34 cellular contexts compared by ENCODE assay signal in the genomic region with DNA sequence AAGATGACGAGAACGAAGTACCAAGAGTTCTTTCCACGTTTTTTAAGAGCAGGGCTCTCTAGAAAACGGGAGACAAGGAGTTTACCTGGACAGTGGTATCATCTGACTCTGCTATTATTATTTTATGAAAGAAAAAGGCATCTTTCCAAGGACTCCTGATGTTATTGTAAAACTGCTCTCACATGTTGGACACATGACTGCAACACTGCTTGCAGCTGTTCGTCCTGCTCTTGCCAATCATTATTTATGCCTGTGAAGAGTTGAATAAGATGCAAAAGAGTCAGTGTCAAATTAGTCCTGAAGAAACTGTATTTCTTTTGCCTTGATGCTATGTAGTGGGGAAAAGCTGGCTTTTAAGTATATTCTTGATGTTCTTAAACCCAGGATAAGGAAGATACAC.
"Had no signal": no experiment of that assay in that cellular context is flagged by ENCODE, and none has a peak within 500 bp of the region (broad histone marks: within the 10 kb centered on the region; RNA-seq: fewer than 3 reads in every experiment).

No MANE protein-coding gene starts in this region.

- H3K27ac ChIP-seq: ascending aorta, brain microvascular endothelial cell, breast epithelium, VCaP had no signal

- H3K36me3 Mint-ChIP-seq: activated naive CD4-positive, alpha-beta T cell treated with anti-CD3 and anti-CD28 coated beads, Interleukin-2, amount 50 U/mL, for 24 hours; activated naive CD8-positive, alpha-beta T cell had no signal

- H3K27ac Mint-ChIP-seq: activated B cell treated with CpG ODN at 0.5 μM for 24 hours; activated CD4-positive, alpha-beta memory T cell treated with anti-CD3 and anti-CD28 coated beads, Interleukin-2, amount 10 ng/mL, durations not matched to agents 7 days and 5 days; activated CD4-positive, alpha-beta T cell treated with anti-CD3 and anti-CD28 coated beads, Interleukin-2, amount 10 ng/mL, durations not matched to agents 24 days and 14 days; activated CD8-positive, alpha-beta memory T cell treated with anti-CD3 and anti-CD28 coated beads, Interleukin-2, amount 10 ng/mL, durations not matched to agents 7 days and 5 days; activated CD8-positive, alpha-beta T cell treated with anti-CD3 and anti-CD28 coated beads, Interleukin-2, amount 10 ng/mL, durations not matched to agents 7 days and 5 days; activated naive CD4-positive, alpha-beta T cell treated with anti-CD3 and anti-CD28 coated beads, Interleukin-2, amount 10 ng/mL, durations not matched to agents 7 days and 5 days; activated naive CD4-positive, alpha-beta T cell treated with anti-CD3 and anti-CD28 coated beads, Interleukin-2, amount 50 U/mL, for 24 hours; activated naive CD8-positive, alpha-beta T cell; activated naive CD8-positive, alpha-beta T cell treated with anti-CD3 and anti-CD28 coated beads, Interleukin-2, amount 10 ng/mL, durations not matched to agents 7 days and 5 days; activated naive CD8-positive, alpha-beta T cell treated with anti-CD3 and anti-CD28 coated beads, Interleukin-2, amount 50 U/mL, for 24 hours; activated T-cell treated with anti-CD3 and anti-CD28 coated beads, Interleukin-2, amount 50 U/mL, for 24 hours; activated T-helper 2 cell treated with anti-CD3 and anti-CD28 coated beads, Interferon-gamma antibody, Interleukin-2, Interleukin-4, amounts not matched to agents 10 μg/mL and 5 μg/mL and 100 μg/mL, durations not matched to agents 14 hours and 24 hours and 36 hours; T-helper 1 cell treated with Interleukin-12 subunit alpha and Interleukin-12 subunit beta and Interleukin-4 antibody, amounts not matched to agents 30 μg/mL and 1 μg/mL, for 36 hours; T-helper 2 cell treated with Interferon-gamma antibody and Interleukin-4, amounts not matched to agents 5 μg/mL and 100 μg/mL, for 36 hours had no signal

- H3K36me3 ChIP-seq: ascending aorta, brain microvascular endothelial cell, breast epithelium had no signal

- H3K9me3 Mint-ChIP-seq: activated B cell treated with CpG ODN at 0.5 μM for 24 hours; activated CD4-positive, alpha-beta T cell treated with anti-CD3 and anti-CD28 coated beads, Interleukin-2, amount 10 ng/mL, durations not matched to agents 24 days and 14 days; activated naive CD4-positive, alpha-beta T cell treated with anti-CD3 and anti-CD28 coated beads, Interleukin-2, amount 10 ng/mL, durations not matched to agents 7 days and 5 days; activated naive CD4-positive, alpha-beta T cell treated with anti-CD3 and anti-CD28 coated beads, Interleukin-2, amount 50 U/mL, for 24 hours; activated T-helper 2 cell treated with anti-CD3 and anti-CD28 coated beads, Interferon-gamma antibody, Interleukin-2, Interleukin-4, amounts not matched to agents 10 μg/mL and 5 μg/mL and 100 μg/mL, durations not matched to agents 14 hours and 24 hours and 36 hours had no signal

- H3K9me3 ChIP-seq: ascending aorta, breast epithelium had no signal

- H3K27me3 Mint-ChIP-seq: activated B cell treated with CpG ODN at 0.5 μM for 24 hours; activated CD4-positive, alpha-beta T cell treated with anti-CD3 and anti-CD28 coated beads, Interleukin-2, amount 10 ng/mL, durations not matched to agents 24 days and 14 days; activated CD8-positive, alpha-beta memory T cell treated with anti-CD3 and anti-CD28 coated beads, Interleukin-2, amount 10 ng/mL, durations not matched to agents 7 days and 5 days; activated naive CD4-positive, alpha-beta T cell treated with anti-CD3 and anti-CD28 coated beads, Interleukin-2, amount 10 ng/mL, durations not matched to agents 7 days and 5 days; activated naive CD4-positive, alpha-beta T cell treated with anti-CD3 and anti-CD28 coated beads, Interleukin-2, amount 50 U/mL, for 24 hours; activated naive CD8-positive, alpha-beta T cell; activated naive CD8-positive, alpha-beta T cell treated with anti-CD3 and anti-CD28 coated beads, Interleukin-2, amount 10 ng/mL, durations not matched to agents 7 days and 5 days; activated naive CD8-positive, alpha-beta T cell treated with anti-CD3 and anti-CD28 coated beads, Interleukin-2, amount 50 U/mL, for 24 hours; activated T-cell treated with anti-CD3 and anti-CD28 coated beads, Interleukin-2, amount 50 U/mL, for 24 hours had no signal

- H3K4me1 ChIP-seq: ascending aorta, breast epithelium had no signal

- H3K4me3 Mint-ChIP-seq: activated B cell treated with CpG ODN at 0.5 μM for 24 hours; activated CD4-positive, alpha-beta memory T cell treated with anti-CD3 and anti-CD28 coated beads, Interleukin-2, amount 10 ng/mL, durations not matched to agents 7 days and 5 days; activated CD4-positive, alpha-beta T cell treated with anti-CD3 and anti-CD28 coated beads, Interleukin-2, amount 10 ng/mL, durations not matched to agents 24 days and 14 days; activated CD8-positive, alpha-beta memory T cell treated with anti-CD3 and anti-CD28 coated beads, Interleukin-2, amount 10 ng/mL, durations not matched to agents 7 days and 5 days; activated CD8-positive, alpha-beta T cell treated with anti-CD3 and anti-CD28 coated beads, Interleukin-2, amount 10 ng/mL, durations not matched to agents 7 days and 5 days; activated naive CD4-positive, alpha-beta T cell treated with anti-CD3 and anti-CD28 coated beads, Interleukin-2, amount 10 ng/mL, durations not matched to agents 7 days and 5 days; activated naive CD4-positive, alpha-beta T cell treated with anti-CD3 and anti-CD28 coated beads, Interleukin-2, amount 50 U/mL, for 24 hours; activated naive CD8-positive, alpha-beta T cell; activated naive CD8-positive, alpha-beta T cell treated with anti-CD3 and anti-CD28 coated beads, Interleukin-2, amount 10 ng/mL, durations not matched to agents 7 days and 5 days; activated naive CD8-positive, alpha-beta T cell treated with anti-CD3 and anti-CD28 coated beads, Interleukin-2, amount 50 U/mL, for 24 hours; activated T-cell treated with anti-CD3 and anti-CD28 coated beads, Interleukin-2, amount 50 U/mL, for 24 hours; T-helper 1 cell treated with Interleukin-12 subunit alpha and Interleukin-12 subunit beta and Interleukin-4 antibody, amounts not matched to agents 30 μg/mL and 1 μg/mL, for 36 hours; T-helper 2 cell treated with Interferon-gamma antibody and Interleukin-4, amounts not matched to agents 5 μg/mL and 100 μg/mL, for 36 hours had no signal

- DNase-seq: activated B cell treated with CpG ODN at 0.5 μM for 24 hours; activated CD4-positive, alpha-beta memory T cell treated with anti-CD3 and anti-CD28 coated beads, Interleukin-2, amount 10 ng/mL, durations not matched to agents 7 days and 5 days; activated CD4-positive, alpha-beta T cell treated with anti-CD3 and anti-CD28 coated beads for 4 hours; activated CD4-positive, alpha-beta T cell treated with anti-CD3 and anti-CD28 coated beads, Interleukin-2, amount 10 ng/mL, durations not matched to agents 24 days and 14 days; activated CD4-positive, alpha-beta T cell treated with anti-CD3 and anti-CD28 coated beads, Interleukin-2, amount 50 U/mL, for 1 hour; activated CD4-positive, alpha-beta T cell treated with anti-CD3 and anti-CD28 coated beads, Interleukin-2, amount 50 U/mL, for 4 hours; activated CD4-positive, CD25-positive, alpha-beta regulatory T cell treated with anti-CD3 and anti-CD28 coated beads, Interleukin-2, amount 50 U/mL, for 72 hours; activated CD8-positive, alpha-beta memory T cell treated with anti-CD3 and anti-CD28 coated beads for 24 hours; activated CD8-positive, alpha-beta memory T cell treated with anti-CD3 and anti-CD28 coated beads, Interleukin-2, amount 10 ng/mL, durations not matched to agents 7 days and 5 days; activated CD8-positive, alpha-beta memory T cell treated with anti-CD3 and anti-CD28 coated beads, Interleukin-2, amount 50 U/mL, for 48 hours; activated CD8-positive, alpha-beta T cell treated with anti-CD3 and anti-CD28 coated beads, Interleukin-2, amount 10 ng/mL, durations not matched to agents 7 days and 5 days; activated effector memory CD4-positive, alpha-beta T cell treated with Interleukin-2 at 50 U/mL for 16 hours; activated gamma-delta T cell; activated naive CD4-positive, alpha-beta T cell treated with anti-CD3 and anti-CD28 coated beads, Interleukin-2, amount 10 ng/mL, durations not matched to agents 7 days and 5 days; activated naive CD4-positive, alpha-beta T cell treated with Interleukin-2 at 50 U/mL for 16 hours; activated naive CD8-positive, alpha-beta T cell treated with anti-CD3 and anti-CD28 coated beads, Interleukin-2, amount 10 ng/mL, durations not matched to agents 7 days and 5 days; activated naive CD8-positive, alpha-beta T cell treated with anti-CD3 and anti-CD28 coated beads, Interleukin-2, amount 50 U/mL, for 24 hours; activated T-cell treated with anti-CD3 and anti-CD28 coated beads, Interleukin-2, amount 50 U/mL, for 24 hours; activated T-cell treated with anti-CD3 and anti-CD28 coated beads, Interleukin-2, amount 50 U/mL, for 48 hours; amygdala; anterior cingulate cortex; brain microvascular endothelial cell; central memory CD4-positive, alpha-beta T cell; T-helper 1 cell; T-helper 2 cell; T-helper 9 cell had no signal

- H3K4me3 ChIP-seq: ascending aorta, breast epithelium had no signal

- H3K27me3 ChIP-seq: ascending aorta, brain microvascular endothelial cell, breast epithelium had no signal
